Comparison of ENCODE assay signal across 8 cellular contexts in genomic region chr16:85798283-85798776, GRCh38. TPM values are rescaled to one million over a fixed set of nuclear protein-coding genes. Genes with fewer than 3 reads are reported as not detected.
DNase-seq lines count a peak whose midpoint lies in the region; ATAC-seq and TF ChIP-seq lines count a peak whose summit lies in the region.

No MANE protein-coding gene starts in this region.

- H3K36me3 ChIP-seq in lower lobe of right lung: peaks cover 53% of the 10 kb centered on the region
- no peaks in the 10 kb centered on the region for H3K36me3 ChIP-seq in uterus

- H3K27ac ChIP-seq in lower lobe of right lung (peak overlapping the region; percentile 96), uterus (no peak overlapping the region)

- H3K27me3 ChIP-seq in lower lobe of right lung (ENCODE audit: low read depth): no peaks in the 10 kb centered on the region
- H3K27me3 ChIP-seq in uterus: no peaks in the 10 kb centered on the region

- H3K4me3 ChIP-seq in astrocyte of the spinal cord (ENCODE audit: low read depth, low read length) (peak overlapping the region; percentile 93), lower lobe of right lung (peak overlapping the region; percentile 98), uterus (peak overlapping the region; percentile 84 to 89)

- H3K4me1 ChIP-seq in lower lobe of right lung (peaks cover 35% of the 10 kb centered on the region), uterus (peaks cover 5 to 17% of the 10 kb centered on the region in 2 donors)

- H3K4me3 Mint-ChIP-seq in activated naive CD4-positive, alpha-beta T cell treated with anti-CD3 and anti-CD28 coated beads, Interleukin-2, amount 50 U/mL, for 24 hours: peak overlapping the region; percentile 86

- TF ChIP-seq POLR2A in uterus (IDR thresholded peaks at IDR 0.05): no peak

- TF ChIP-seq CTCF in astrocyte of the spinal cord (IDR thresholded peaks at IDR 0.05; ENCODE audit: low read depth, low read length) (no peak), lower lobe of right lung (IDR thresholded peaks at IDR 0.05) (no peak), uterus (IDR thresholded peaks at IDR 0.05) (no peak)

- H3K9me3 ChIP-seq in lower lobe of right lung (no peaks in the 10 kb centered on the region), uterus (no peaks in the 10 kb centered on the region)

- no peak for DNase-seq in activated naive CD4-positive, alpha-beta T cell (lab: John Stamatoyannopoulos, UW)
- DNase-seq in astrocyte of the spinal cord (ENCODE audit: low read depth, low spot score): no peak
- no peak for DNase-seq in lower lobe of right lung
- DNase-seq in uterus: no peak

- intact Hi-C loops in lower lobe of right lung (cut with DNase I): no loop called here
- intact Hi-C loops in uterus (cut with DNase I; ENCODE audit: low total_unique reads): no loop called here

- peaks cover 67% of the 10 kb centered on the region for H3K4me1 Mint-ChIP-seq in activated naive CD4-positive, alpha-beta T cell treated with anti-CD3 and anti-CD28 coated beads, Interleukin-2, amount 50 U/mL, for 24 hours

- in situ Hi-C loops in astrocyte of the spinal cord (cut with HindIII; ENCODE audit: low sequenced_read_pairs): no loop called here

- no peaks in the 10 kb centered on the region for H3K27me3 Mint-ChIP-seq in activated naive CD4-positive, alpha-beta T cell treated with anti-CD3 and anti-CD28 coated beads, Interleukin-2, amount 50 U/mL, for 24 hours

- H3K27ac Mint-ChIP-seq in activated naive CD4-positive, alpha-beta T cell treated with anti-CD3 and anti-CD28 coated beads, Interleukin-2, amount 50 U/mL, for 24 hours: peak overlapping the region; percentile 72

- H3K9me3 Mint-ChIP-seq in activated naive CD4-positive, alpha-beta T cell treated with anti-CD3 and anti-CD28 coated beads, Interleukin-2, amount 50 U/mL, for 24 hours: no peaks in the 10 kb centered on the region

- ATAC-seq in lower lobe of right lung: no peak
- no peak for ATAC-seq in HG02678 (IDR thresholded peaks at IDR 0.05; ENCODE audit: unreplicated experiment)
- no peak for ATAC-seq in GM21447 (IDR thresholded peaks at IDR 0.05; ENCODE audit: unreplicated experiment)
- no peak for ATAC-seq in esophagus mucosa

- peaks cover 20% of the 10 kb centered on the region for H3K36me3 Mint-ChIP-seq in activated naive CD4-positive, alpha-beta T cell treated with anti-CD3 and anti-CD28 coated beads, Interleukin-2, amount 50 U/mL, for 24 hours

RNA-seq across cellular contexts. Expression of gene EMC8, which starts 1.0 kb away (rescaled TPM):
- total RNA-seq in lower lobe of right lung: 21.9 TPM
- total RNA-seq in uterus: 10 to 100 TPM; 11.8 to 26.6 (median 16.7) TPM
- total RNA-seq in esophagus mucosa: 19.3 TPM

RNA-seq across cellular contexts. Expression of gene COX4I1, which starts 1.2 kb away (rescaled TPM):
- 391 TPM for total RNA-seq in lower lobe of right lung
- total RNA-seq in uterus: 100 to 1,000 TPM; 199 to 836 (median 287) TPM
- 511 TPM for total RNA-seq in esophagus mucosa

RNA-seq across cellular contexts. Expression of gene C16orf74, which starts 47.4 kb away (rescaled TPM):
- total RNA-seq in lower lobe of right lung (1.5 TPM), uterus (1 to 10 TPM in 2 of 4 donors, not detected in 2; 2.5 to 6.4 TPM), esophagus mucosa (10.9 TPM)
